In the genomic region with DNA sequence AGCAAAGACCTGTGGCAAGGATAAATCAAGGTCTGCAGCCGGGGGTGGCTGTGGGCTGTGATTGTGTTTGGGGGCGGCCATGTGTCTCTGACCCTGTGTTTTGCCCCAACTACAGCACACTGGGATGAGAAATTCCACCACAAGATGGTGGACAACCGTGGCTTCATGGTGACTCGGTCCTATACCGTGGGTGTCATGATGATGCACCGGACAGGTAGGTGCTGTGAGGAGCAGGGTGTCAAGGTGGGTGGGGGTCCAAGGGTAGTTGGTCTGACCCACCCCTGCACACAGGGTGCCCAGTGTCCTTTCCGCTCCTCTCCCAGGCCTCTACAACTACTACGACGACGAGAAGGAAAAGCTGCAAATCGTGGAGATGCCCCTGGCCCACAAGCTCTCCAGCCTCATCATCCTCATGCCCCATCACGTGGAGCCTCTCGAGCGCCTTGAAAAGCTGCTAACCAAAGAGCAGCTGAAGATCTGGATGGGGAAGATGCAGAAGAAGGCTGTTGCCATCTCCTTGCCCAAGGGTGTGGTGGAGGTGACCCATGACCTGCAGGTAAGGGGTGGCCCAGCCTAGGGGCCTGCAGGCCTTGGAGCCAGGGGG, we compare ENCODE assay signal across 1 cellular context.
TF ChIP-seq lines count a peak whose summit lies in the region.

No MANE protein-coding gene starts in this region.

TF ChIP-seq in HepG2, 621 proteins besides CTCF, POLR2A, EP300 and RAD21:
- no peak for TF ChIP-seq ZNF468 (CRISPR knock-in tag; IDR thresholded peaks at IDR 0.05)
- no peak for TF ChIP-seq FOXM1 (CRISPR knock-in tag; IDR thresholded peaks at IDR 0.05)
- peak; percentile 96 for TF ChIP-seq AGO1 (IDR thresholded peaks at IDR 0.05; ENCODE audit: low read depth, low read length, poor library complexity, severe bottlenecking)
- peak; percentile 18 for TF ChIP-seq AGO2 (optimal IDR thresholded peaks at IDR 0.05; ENCODE audit: low read depth, low read length)
